ENCODE assay signal across 10 cellular contexts in the genomic region with DNA sequence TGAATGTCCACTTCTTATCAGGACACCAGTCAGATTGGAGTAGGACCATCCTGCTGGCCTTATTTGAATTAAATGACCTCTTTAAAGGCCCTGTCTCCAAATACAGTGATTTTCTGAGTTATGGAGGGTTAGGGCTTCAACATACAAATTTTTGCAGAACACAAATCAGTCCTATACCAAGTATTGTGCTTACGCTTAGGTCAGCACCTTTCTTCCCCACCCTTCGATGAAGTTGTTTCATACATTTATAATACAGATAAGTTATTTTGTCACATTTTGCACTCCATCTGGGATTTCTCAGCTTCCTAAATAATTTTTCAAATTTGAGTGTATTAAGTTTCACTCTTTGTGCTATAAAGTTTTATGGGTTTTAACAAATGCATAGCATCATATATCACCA.
"Had no signal": no experiment of that assay in that cellular context is flagged by ENCODE, and none has a peak within 500 bp of the region (broad histone marks: within the 10 kb centered on the region; RNA-seq: fewer than 3 reads in every experiment).

No MANE protein-coding gene starts in this region.

- DNase-seq: GM23248, GOT3, H7, H9, HCEC 1CT, HFFc6 had no signal

- H3K9ac ChIP-seq: GM23248 had no signal

- ATAC-seq: GM23338, HCT116 had no signal

- H2AFZ ChIP-seq: GM23248, GM23338 had no signal

- H3K27ac ChIP-seq: GM23248 had no signal

- H3K36me3 ChIP-seq: HAP-1 had no signal

- H3K4me3 ChIP-seq: GM23248, GM23338, HAP-1 had no signal

- FAIRE-seq: H1 had no signal

- H3K4me1 ChIP-seq: HAP-1 had no signal

- H3K9me3 ChIP-seq: HAP-1 had no signal
